Comparison of ENCODE assay signal across 8 cellular contexts in genomic region chr4:128379860-128380259, GRCh38.
DNase-seq lines count a peak whose midpoint lies in the region; ATAC-seq and TF ChIP-seq lines count a peak whose summit lies in the region.

No MANE protein-coding gene starts in this region.

- no peak overlapping the region for H3K27ac Mint-ChIP-seq in CD4-positive, alpha-beta memory T cell
- no peak overlapping the region for H3K27ac Mint-ChIP-seq in stimulated activated memory B cell treated with anti-CD40 and anti-IgM and Interleukin-4, amounts not matched to agents 10 μg/mL and 1 μg/mL and 100 μg/mL, for 72 hours

- CTCF ChIA-PET in RWPE1 (lab: Yijun Ruan, JAX) = no interaction called here
- CTCF ChIA-PET in CD4-positive, alpha-beta memory T cell (lab: Charles Lee; ENCODE audit: partially characterized antibody) = interaction anchor here (1.7 kb wide), 1 partner anchor 11 kb away, joined by 4 read pairs; no protein-coding TSS in a partner anchor

- H3K27ac ChIP-seq in RWPE1 = peak overlapping the region; percentile 62
- H3K27ac ChIP-seq in gastroesophageal sphincter = no peak overlapping the region
- H3K27ac ChIP-seq in testis = no peak overlapping the region
- no peak overlapping the region for H3K27ac ChIP-seq in CD4-positive, alpha-beta memory T cell (ENCODE audit: low read depth, low read length)

- no peak for ATAC-seq in gastroesophageal sphincter
- no peak for ATAC-seq in stimulated activated memory B cell treated with anti-CD40 and anti-IgM and Interleukin-4, amounts not matched to agents 10 μg/mL and 1 μg/mL and 100 μg/mL, for 72 hours

- H3K4me3 ChIP-seq in HFF-Myc (replicated peaks; ENCODE audit: low read depth, low read length) = no peak overlapping the region
- H3K4me3 ChIP-seq in gastroesophageal sphincter = no peak overlapping the region
- no peak overlapping the region for H3K4me3 ChIP-seq in testis
- H3K4me3 ChIP-seq in CD4-positive, alpha-beta memory T cell (ENCODE audit: low read length in 2 of 2) = no peak overlapping the region

- no peak overlapping the region for H3K4me3 Mint-ChIP-seq in CD4-positive, alpha-beta memory T cell
- H3K4me3 Mint-ChIP-seq in stimulated activated memory B cell treated with anti-CD40 and anti-IgM and Interleukin-4, amounts not matched to agents 10 μg/mL and 1 μg/mL and 100 μg/mL, for 72 hours = no peak overlapping the region

- H3K9me3 Mint-ChIP-seq in CD4-positive, alpha-beta memory T cell = peaks cover 2 to 19% (median 6%) of the 10 kb centered on the region in 8 donors
- H3K9me3 Mint-ChIP-seq in stimulated activated memory B cell treated with anti-CD40 and anti-IgM and Interleukin-4, amounts not matched to agents 10 μg/mL and 1 μg/mL and 100 μg/mL, for 72 hours = peaks cover 16% of the 10 kb centered on the region

- TF ChIP-seq POLR2A in gastroesophageal sphincter (IDR thresholded peaks at IDR 0.05) (no peak), testis (IDR thresholded peaks at IDR 0.05) (no peak)

- WGBS in gastroesophageal sphincter (ENCODE audit: low coverage in 1 of 2), 2 donors = 59 to 64% methylated on average over 3 of the region's 3 CpGs
- 81 to 84% methylated on average over 3 of the region's 3 CpGs for WGBS in testis, 2 donors

- H3K36me3 ChIP-seq in gastroesophageal sphincter (no peaks in the 10 kb centered on the region), testis (ENCODE audit: low read depth, missing control alignments) (no peaks in the 10 kb centered on the region)
- no peaks in the 10 kb centered on the region for H3K36me3 ChIP-seq in CD4-positive, alpha-beta memory T cell (ENCODE audit: insufficient read depth, low read length)

- intact Hi-C loops in testis (cut with DNase I; ENCODE audit: low total_unique reads) = no loop called here
- intact Hi-C loops in CD4-positive, alpha-beta memory T cell (cut with micrococcal nuclease) = no loop called here

- H3K27me3 ChIP-seq in gastroesophageal sphincter (no peaks in the 10 kb centered on the region), testis (no peaks in the 10 kb centered on the region)
- no peaks in the 10 kb centered on the region for H3K27me3 ChIP-seq in CD4-positive, alpha-beta memory T cell (ENCODE audit: insufficient read depth, low read length)

- H3K36me3 Mint-ChIP-seq in CD4-positive, alpha-beta memory T cell = peaks cover 1 to 4% of the 10 kb centered on the region in 2 donors
- peaks cover 14% of the 10 kb centered on the region for H3K36me3 Mint-ChIP-seq in stimulated activated memory B cell treated with anti-CD40 and anti-IgM and Interleukin-4, amounts not matched to agents 10 μg/mL and 1 μg/mL and 100 μg/mL, for 72 hours

- no peaks in the 10 kb centered on the region for H3K27me3 Mint-ChIP-seq in CD4-positive, alpha-beta memory T cell
- H3K27me3 Mint-ChIP-seq in stimulated activated memory B cell treated with anti-CD40 and anti-IgM and Interleukin-4, amounts not matched to agents 10 μg/mL and 1 μg/mL and 100 μg/mL, for 72 hours = no peaks in the 10 kb centered on the region

- DNase-seq in DMS53 (lab: John Stamatoyannopoulos, UW) = peak; percentile 68
- DNase-seq in HFF-Myc (ENCODE audit: extremely low read depth, low read depth) = no peak
- no peak for DNase-seq in RWPE1 (ENCODE audit: low spot score)
- DNase-seq in testis = peak; percentile 52
- DNase-seq in CD4-positive, alpha-beta memory T cell = no peak
- no peak for DNase-seq in C1 segment of cervical spinal cord (lab: John Stamatoyannopoulos, UW)

- TF ChIP-seq CTCF in HFF-Myc (IDR thresholded peaks at IDR 0.05; ENCODE audit: low read depth, low read length, missing control alignments) (peak; percentile 68), RWPE1 (conservative IDR thresholded peaks at IDR 0.05; ENCODE audit: low read depth) (peak; percentile 28; the same call in 1 of the 2 replicates), gastroesophageal sphincter (IDR thresholded peaks at IDR 0.05) (peak; percentile 22 to 69 (median 53)), testis (IDR thresholded peaks at IDR 0.05) (peak; percentile 15 to 25 (median 21))

- H3K9me3 ChIP-seq in gastroesophageal sphincter = no peaks in the 10 kb centered on the region
- H3K9me3 ChIP-seq in testis = no peaks in the 10 kb centered on the region
- H3K9me3 ChIP-seq in CD4-positive, alpha-beta memory T cell (ENCODE audit: control insufficient read depth in 1 of 2, low read length in 2 of 2) = no peaks in the 10 kb centered on the region

- H3K4me1 ChIP-seq in gastroesophageal sphincter (peaks cover 5 to 19% (median 7%) of the 10 kb centered on the region in 3 donors), testis (no peaks in the 10 kb centered on the region)
- no peaks in the 10 kb centered on the region for H3K4me1 ChIP-seq in CD4-positive, alpha-beta memory T cell (ENCODE audit: insufficient read depth, low read length)

- peaks cover 0 to 5% (median 0%) of the 10 kb centered on the region in 4 donors for H3K4me1 Mint-ChIP-seq in CD4-positive, alpha-beta memory T cell
- no peaks in the 10 kb centered on the region for H3K4me1 Mint-ChIP-seq in stimulated activated memory B cell treated with anti-CD40 and anti-IgM and Interleukin-4, amounts not matched to agents 10 μg/mL and 1 μg/mL and 100 μg/mL, for 72 hours

- POLR2A ChIA-PET in RWPE1 (lab: Yijun Ruan, JAX; ENCODE audit: low non-redundant PET) = no interaction called here
- POLR2A ChIA-PET in CD4-positive, alpha-beta memory T cell (lab: Charles Lee; ENCODE audit: partially characterized antibody) = no interaction called here

- no peak for TF ChIP-seq EP300 in gastroesophageal sphincter (IDR thresholded peaks at IDR 0.05)

Comparison
In these comparisons a context has a peak if more than half of its experiments do, and no peak if none do; other contexts are left out.
1. DNase-seq: peak in DMS53 (single experiment) and testis (single experiment); none in HFF-Myc (single experiment), RWPE1 (single experiment), CD4-positive, alpha-beta memory T cell (0 of 5) and C1 segment of cervical spinal cord (0 of 14).
2. Peak in every context shown above with its lines, with median percentiles within 50 percentile points of each other: CTCF ChIP-seq.